Comparison of ENCODE assay signal across 25 cellular contexts in the genomic region with DNA sequence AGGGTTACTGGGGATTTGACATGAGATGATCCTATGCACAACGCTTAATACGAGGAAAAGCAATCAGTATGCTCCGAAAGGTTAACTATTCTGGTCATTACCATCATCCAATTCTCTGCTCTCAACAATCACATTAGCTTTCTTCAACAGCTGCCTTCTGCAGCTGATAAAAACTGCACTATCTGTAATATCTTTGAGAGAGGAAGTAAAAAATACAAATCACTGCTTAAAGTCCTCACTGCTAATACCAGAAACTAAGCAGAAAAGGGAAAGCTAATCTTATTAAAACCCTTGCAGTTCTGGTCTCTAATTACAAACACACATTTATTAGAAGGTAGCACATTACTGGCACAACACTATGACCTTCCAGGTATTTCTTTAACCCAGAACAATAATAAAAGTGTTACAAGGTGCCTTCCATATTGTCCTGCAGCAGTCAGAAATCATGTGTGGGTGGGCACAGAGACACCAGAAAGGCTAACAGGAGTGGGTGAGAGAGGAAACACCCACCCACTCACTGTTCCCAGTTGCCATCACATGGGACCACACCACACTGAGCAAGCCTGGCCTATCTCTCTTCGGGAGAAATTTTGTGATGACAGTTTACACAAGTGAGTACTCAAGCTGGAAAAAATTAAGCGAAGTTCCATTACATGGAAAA.
DNase-seq lines count a peak whose midpoint lies in the region; ATAC-seq and TF ChIP-seq lines count a peak whose summit lies in the region.
"Had no signal": no experiment of that assay in that cellular context is flagged by ENCODE, and none has a peak within 500 bp of the region (broad histone marks: within the 10 kb centered on the region; RNA-seq: fewer than 3 reads in every experiment).

No MANE protein-coding gene starts in this region.

- no peak overlapping the region for H3K27ac ChIP-seq in upper lobe of right lung
- H3K27ac ChIP-seq: BLaER1 treated with 17β-estradiol and CSF1 and Interleukin-3, amounts not matched to agents 10 nM and 100 nM; epithelial cell of prostate; HL-60; parathyroid adenoma; Peyer's patch; SJSA1; upper lobe of left lung had no signal

- intact Hi-C loops in Right ventricle myocardium superior (cut with DNase I) (no loop called here), cardiac septum (cut with DNase I) (no loop called here), upper lobe of right lung (cut with DNase I) (no loop called here)

- no peaks in the 10 kb centered on the region for H3K9me3 ChIP-seq in upper lobe of right lung
- H3K9me3 ChIP-seq: mucosa of descending colon, Peyer's patch, SJSA1, upper lobe of left lung had no signal

- H3K4me1 ChIP-seq in upper lobe of right lung = no peaks in the 10 kb centered on the region
- H3K4me1 ChIP-seq: parathyroid adenoma, Peyer's patch, SJSA1, upper lobe of left lung had no signal

- H3K36me3 Mint-ChIP-seq in glutamatergic neuron (ENCODE audit: unreplicated experiment) = no peaks in the 10 kb centered on the region

- no peaks in the 10 kb centered on the region for H3K27me3 ChIP-seq in upper lobe of right lung
- H3K27me3 ChIP-seq: BLaER1 treated with 17β-estradiol and CSF1 and Interleukin-3, amounts not matched to agents 10 nM and 100 nM; Peyer's patch; SJSA1; upper lobe of left lung had no signal

- peaks cover 11% of the 10 kb centered on the region for H3K4me1 Mint-ChIP-seq in glutamatergic neuron (ENCODE audit: low read depth, unreplicated experiment)

- TF ChIP-seq CTCF in glutamatergic neuron (IDR thresholded peaks at IDR 0.05; ENCODE audit: partially characterized antibody, unreplicated experiment) (no peak), upper lobe of right lung (IDR thresholded peaks at IDR 0.05) (no peak)

- H3K9me3 Mint-ChIP-seq in glutamatergic neuron (ENCODE audit: unreplicated experiment) = peaks cover 2% of the 10 kb centered on the region

- peaks cover 6% of the 10 kb centered on the region for H3K27me3 Mint-ChIP-seq in glutamatergic neuron (ENCODE audit: unreplicated experiment)

- H3K4me3 Mint-ChIP-seq in glutamatergic neuron (ENCODE audit: unreplicated experiment) = no peak overlapping the region

- no peak overlapping the region for H3K4me3 ChIP-seq in upper lobe of right lung
- H3K4me3 ChIP-seq: BLaER1 treated with 17β-estradiol and CSF1 and Interleukin-3, amounts not matched to agents 10 nM and 100 nM; lung; mucosa of descending colon; Peyer's patch; SJSA1; upper lobe of left lung had no signal

- peak; percentile 49 for ATAC-seq in Right ventricle myocardium superior (ENCODE audit: poor library complexity)
- peak; percentile 55 for ATAC-seq in HG02852 (IDR thresholded peaks at IDR 0.05; ENCODE audit: unreplicated experiment)
- ATAC-seq in upper lobe of right lung = peak; percentile 93
- no peak for ATAC-seq in activated CD4-positive, CD25-positive, alpha-beta regulatory T cell treated with anti-CD3 and anti-CD28 coated beads, Interleukin-2, amount 50 U/mL, for 24 hours

- peak overlapping the region; percentile 64 for H3K27ac Mint-ChIP-seq in glutamatergic neuron (ENCODE audit: unreplicated experiment)

- no peak for DNase-seq in Right ventricle myocardium superior
- DNase-seq in cardiac septum (ENCODE audit: low spot score) = no peak
- no peak for DNase-seq in glutamatergic neuron
- no peak for DNase-seq in upper lobe of right lung
- DNase-seq in NOMO-1 treated with dmso at 0.1 percent for 144 hours (lab: John Stamatoyannopoulos, UW; ENCODE audit: unreplicated experiment) = no peak
- no peak for DNase-seq in NCI-H146 treated with DMSO at 0.1 percent for 48 hours (lab: John Stamatoyannopoulos, UW; ENCODE audit: unreplicated experiment)
- DNase-seq: activated naive CD4-positive, alpha-beta T cell; activated T-cell treated with anti-CD3 and anti-CD28 coated beads, Interleukin-2, amount 50 U/mL, for 1 hour; amniotic stem cell; Calu3; effector CD8-positive, alpha-beta T cell; mucosa of descending colon; NCI-H1436 treated with DMSO at 0.1 percent for 48 hours; NCI-H510A; Peyer's patch; stimulated activated CD4-positive, alpha-beta T cell treated with anti-CD3 and anti-CD28 coated beads, Interleukin-2, amount 100 ng/mL, for 48 hours; upper lobe of left lung had no signal

- peaks cover 3% of the 10 kb centered on the region for H3K36me3 ChIP-seq in upper lobe of right lung
- H3K36me3 ChIP-seq: SJSA1, upper lobe of left lung had no signal

Comparison
In these comparisons a context has a peak if more than half of its experiments do, and no peak if none do; other contexts are left out.
1. ATAC-seq: peak in Right ventricle myocardium superior (single experiment), HG02852 (single experiment) and upper lobe of right lung (single experiment); none in activated CD4-positive, CD25-positive, alpha-beta regulatory T cell treated with anti-CD3 and anti-CD28 coated beads, Interleukin-2, amount 50 U/mL, for 24 hours (0 of 2).